In the genomic region with DNA sequence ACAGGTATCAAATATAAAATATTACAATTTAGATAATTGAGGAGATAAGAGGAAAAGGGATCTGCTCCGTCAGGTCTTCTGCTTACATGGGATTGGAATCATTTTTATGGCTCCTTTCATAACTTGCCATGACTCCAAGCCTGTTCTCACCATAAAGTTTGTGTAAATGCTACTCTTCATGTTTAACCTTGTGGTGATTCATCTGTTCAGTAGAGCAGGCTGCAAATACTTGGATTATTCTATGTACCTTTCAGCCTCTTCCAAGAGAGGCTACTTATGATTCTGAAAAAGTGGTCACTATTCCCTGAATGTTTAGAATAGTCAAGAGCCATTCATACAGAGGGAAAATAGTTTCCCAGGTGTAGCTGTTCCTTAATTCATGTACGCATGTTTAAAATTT, we compare ENCODE assay signal across 23 cellular contexts.
DNase-seq lines count a peak whose midpoint lies in the region; ATAC-seq, FAIRE-seq and TF ChIP-seq lines count a peak whose summit lies in the region.
"Had no signal": no experiment of that assay in that cellular context is flagged by ENCODE, and none has a peak within 500 bp of the region (broad histone marks: within the 10 kb centered on the region; RNA-seq: fewer than 3 reads in every experiment).

No MANE protein-coding gene starts in this region.

- no peaks in the 10 kb centered on the region for H3K9me3 ChIP-seq in transverse colon
- H3K9me3 ChIP-seq: BLaER1 treated with 17β-estradiol and CSF1 and Interleukin-3, amounts not matched to agents 10 nM and 100 nM; MG63 had no signal

- intact Hi-C loops in left colon (cut with DNase I, micrococcal nuclease), result loop anchor here in 1 of 2 donors (10.0 kb wide), 1 partner anchor 57 kb away; no protein-coding TSS in a partner anchor
- intact Hi-C loops in transverse colon (cut with DNase I; ENCODE audit: low total_unique reads), result no loop called here
- intact Hi-C loops in posterior cingulate gyrus (cut with DNase I), result no loop called here

- TF ChIP-seq CTCF in transverse colon (IDR thresholded peaks at IDR 0.05), result no peak

- in situ Hi-C loops in transverse colon (cut with MboI; ENCODE audit: low pct_ligation_motif_present in 1 of 4, low pct_unique_long_range_greater_than_20kb in 1 of 4, low sequenced_read_pairs in 3 of 4), result no loop called here

- no peak for DNase-seq in H54 (ENCODE audit: insufficient read length, low spot score)
- no peak for DNase-seq in left colon
- DNase-seq in transverse colon, result no peak
- DNase-seq in stimulated activated CD4-positive, alpha-beta T cell treated with anti-CD3 and anti-CD28 coated beads, Interleukin-15, amount 100 ng/mL, for 24 hours, result no peak
- DNase-seq in posterior cingulate gyrus, result no peak
- DNase-seq: Calu3; CD8-positive, alpha-beta T cell; HFFc6; MG63; NCI-H1092; NCI-H146; NCI-H2029 treated with DMSO at 0.1 percent for 48 hours; NCI-H2171 treated with DMSO at 0.1 percent for 48 hours; NCI-H446 treated with DMSO at 0.1 percent for 48 hours; NCI-H69 had no signal

- peak overlapping the region; percentile 88 for H3K27ac ChIP-seq in angular gyrus (ENCODE audit: low read depth, low read length)
- peak overlapping the region; percentile 41 to 59 (median 48) for H3K27ac ChIP-seq in transverse colon
- H3K27ac ChIP-seq: BLaER1 treated with 17β-estradiol and CSF1 and Interleukin-3, amounts not matched to agents 10 nM and 100 nM; HL-60 had no signal

- H3K4me1 ChIP-seq in transverse colon, result peaks cover 0 to 31% (median 15%) of the 10 kb centered on the region in 4 donors

- ATAC-seq in left colon (peak; percentile 92), GM18907 (IDR thresholded peaks at IDR 0.05; ENCODE audit: unreplicated experiment) (no peak)
- ATAC-seq: CD8-positive, alpha-beta T cell; Right ventricle myocardium inferior had no signal

- FAIRE-seq in H54 (lab: Jason Lieb, UNC), result peak; percentile 93
- FAIRE-seq: GM12891, H1, RCC 7860 had no signal

- H3K36me3 ChIP-seq in transverse colon, result no peaks in the 10 kb centered on the region
- H3K36me3 ChIP-seq: MG63 had no signal

- WGBS in transverse colon (ENCODE audit: low coverage in 1 of 2), 2 donors, result 79% methylated on average over 2 of the region's 2 CpGs

- no peak overlapping the region for H3K4me3 ChIP-seq in transverse colon
- H3K4me3 ChIP-seq: BLaER1 treated with 17β-estradiol and CSF1 and Interleukin-3, amounts not matched to agents 10 nM and 100 nM; MG63 had no signal

- TF ChIP-seq POLR2A in H54 (IDR thresholded peaks at IDR 0.05; ENCODE audit: low read depth, low read length), result no peak
- no peak for TF ChIP-seq POLR2A in transverse colon (IDR thresholded peaks at IDR 0.05)

- no peaks in the 10 kb centered on the region for H3K27me3 ChIP-seq in transverse colon
- H3K27me3 ChIP-seq: BLaER1 treated with 17β-estradiol and CSF1 and Interleukin-3, amounts not matched to agents 10 nM and 100 nM; MG63 had no signal

- no peak for TF ChIP-seq EP300 in transverse colon (IDR thresholded peaks at IDR 0.05; ENCODE audit: low read depth)
